ENCODE assay signal across 19 cellular contexts in genomic region chr10:1601371-1601906, GRCh38.
DNase-seq lines count a peak whose midpoint lies in the region; ATAC-seq, FAIRE-seq and TF ChIP-seq lines count a peak whose summit lies in the region.
"Had no signal": no experiment of that assay in that cellular context is flagged by ENCODE, and none has a peak within 500 bp of the region (broad histone marks: within the 10 kb centered on the region; RNA-seq: fewer than 3 reads in every experiment).

No MANE protein-coding gene starts in this region.

- H3K27ac ChIP-seq in epithelial cell of prostate (peak overlapping the region; percentile 69), keratinocyte (ENCODE audit: control insufficient read depth, insufficient read depth, low read length) (peak overlapping the region; percentile 71), thymus (ENCODE audit: low read depth) (peak overlapping the region; percentile 42), testis (no peak overlapping the region)

- no peaks in the 10 kb centered on the region for H3K36me3 ChIP-seq in keratinocyte (ENCODE audit: control insufficient read depth in 2 of 2, extremely low read depth in 1 of 2, insufficient read depth in 2 of 2, low read length in 2 of 2)
- no peaks in the 10 kb centered on the region for H3K36me3 ChIP-seq in thymus (ENCODE audit: control insufficient read depth, insufficient read depth)
- no peaks in the 10 kb centered on the region for H3K36me3 ChIP-seq in testis (ENCODE audit: low read depth, missing control alignments)
- H3K36me3 ChIP-seq: MG63 had no signal

- peaks cover 8% of the 10 kb centered on the region for H3K27me3 Mint-ChIP-seq in brain

- H3K79me2 ChIP-seq in keratinocyte (ENCODE audit: control insufficient read depth, insufficient read depth, low read length) = no peaks in the 10 kb centered on the region

- peak; percentile 77 for FAIRE-seq in keratinocyte (lab: Jason Lieb, UNC)

- H3K36me3 Mint-ChIP-seq in brain = no peaks in the 10 kb centered on the region
- H3K36me3 Mint-ChIP-seq: CD4-positive, CD25-positive, alpha-beta regulatory T cell had no signal

- no peaks in the 10 kb centered on the region for H3K27me3 ChIP-seq in keratinocyte (ENCODE audit: control insufficient read depth, extremely low read depth, insufficient read depth, low read length)
- no peaks in the 10 kb centered on the region for H3K27me3 ChIP-seq in thymus (ENCODE audit: control insufficient read depth, insufficient read depth)
- no peaks in the 10 kb centered on the region for H3K27me3 ChIP-seq in testis
- H3K27me3 ChIP-seq: MG63 had no signal

- peak overlapping the region; percentile 80 for H2AFZ ChIP-seq in keratinocyte (ENCODE audit: control insufficient read depth, low read length)

- WGBS in thymus = 75% methylated on average over 11 of the region's 11 CpGs
- 60 to 61% methylated on average over 11 of the region's 11 CpGs for WGBS in testis, 2 donors

- dilution Hi-C loops in keratinocyte (cut with MboI; ENCODE audit: extremely low pct_ligation_motif_present, low sequenced_read_pairs) = no loop called here

- H3K4me3 Mint-ChIP-seq in brain = no peak overlapping the region

- no peak for TF ChIP-seq POLR2A in testis (IDR thresholded peaks at IDR 0.05)

- H3K9me3 ChIP-seq in keratinocyte (ENCODE audit: control insufficient read depth, low read depth, low read length) (no peaks in the 10 kb centered on the region), thymus (ENCODE audit: control insufficient read depth) (no peaks in the 10 kb centered on the region), testis (no peaks in the 10 kb centered on the region)
- H3K9me3 ChIP-seq: MG63 had no signal

- DNase-seq in epithelial cell of prostate (ENCODE audit: low read depth, low spot score) (no peak), keratinocyte (ENCODE audit: low read depth, low spot score) (no peak), NCI-H146 (lab: John Stamatoyannopoulos, UW) (no peak), testis (no peak)
- DNase-seq in activated naive CD4-positive, alpha-beta T cell (lab: John Stamatoyannopoulos, UW) = no peak
- DNase-seq: CD4-positive, CD25-positive, alpha-beta regulatory T cell; COR-L47; Kasumi-1; MG63; NCI-H1048; NCI-H1417 treated with DMSO at 0.1 percent for 48 hours; NCI-H2107; NCI-H345; NCI-H524; NCI-H774; NK-92 treated with Interleukin-12 subunit alpha and Interleukin-12 subunit beta, amount 100 ng/mL, for 24 hours had no signal

- no peak for TF ChIP-seq CTCF in brain (conservative IDR thresholded peaks at IDR 0.05)
- no peak for TF ChIP-seq CTCF in keratinocyte (optimal IDR thresholded peaks at IDR 0.05 in 1 of 3, IDR thresholded peaks at IDR 0.05 in 1 of 3, conservative IDR thresholded peaks at IDR 0.05 in 1 of 3; ENCODE audit: extremely low read depth in 1 of 3, insufficient read depth in 2 of 3, low read length in 3 of 3)
- no peak for TF ChIP-seq CTCF in testis (IDR thresholded peaks at IDR 0.05)

- H3K4me1 ChIP-seq in keratinocyte (ENCODE audit: control insufficient read depth, extremely low read depth, insufficient read depth, low read length) = peaks cover 13% of the 10 kb centered on the region
- H3K4me1 ChIP-seq in thymus (ENCODE audit: control insufficient read depth, insufficient read depth, low read length) = no peaks in the 10 kb centered on the region
- no peaks in the 10 kb centered on the region for H3K4me1 ChIP-seq in testis

- H3K9me1 ChIP-seq in keratinocyte (ENCODE audit: control insufficient read depth, extremely low read depth, insufficient read depth, low read length) = no peaks in the 10 kb centered on the region

- no peak for ATAC-seq in HG02884 (IDR thresholded peaks at IDR 0.05; ENCODE audit: unreplicated experiment)

- H3K4me1 Mint-ChIP-seq in brain = peaks cover 24% of the 10 kb centered on the region
- H3K4me1 Mint-ChIP-seq: CD4-positive, CD25-positive, alpha-beta regulatory T cell had no signal

- H3K9ac ChIP-seq in keratinocyte (ENCODE audit: control insufficient read depth, extremely low read depth, insufficient read depth, low read length) = peak overlapping the region; percentile 66

- H3K9me3 Mint-ChIP-seq in brain = peaks cover 0 to under 1% (median 0%) of the 10 kb centered on the region in 5 experiments

- peak overlapping the region in 2 of 3 experiments; percentile 48 to 59 for H3K4me3 ChIP-seq in keratinocyte (ENCODE audit: control insufficient read depth in 2 of 3, extremely low read depth in 1 of 3, insufficient read depth in 2 of 3, low read depth in 1 of 3, low read length in 3 of 3)
- no peak overlapping the region for H3K4me3 ChIP-seq in thymus (ENCODE audit: low read length)
- no peak overlapping the region for H3K4me3 ChIP-seq in testis
- H3K4me3 ChIP-seq: MG63 had no signal

- peak overlapping the region; percentile 88 for H3K4me2 ChIP-seq in keratinocyte (ENCODE audit: control insufficient read depth, extremely low read depth, insufficient read depth, low read depth, low read length)

- H3K27ac Mint-ChIP-seq in brain = peak overlapping the region in 3 of 5 experiments; percentile 38 to 76 (median 59)
- H3K27ac Mint-ChIP-seq: CD4-positive, CD25-positive, alpha-beta regulatory T cell had no signal

- no peaks in the 10 kb centered on the region for H4K20me1 ChIP-seq in keratinocyte (ENCODE audit: control insufficient read depth, extremely low read depth, insufficient read depth, low read length)

- intact Hi-C loops in testis (cut with DNase I; ENCODE audit: low total_unique reads) = no loop called here

Comparison
In these comparisons a context has a peak if more than half of its experiments do, and no peak if none do; other contexts are left out.
1. H3K27ac ChIP-seq: peak in epithelial cell of prostate (single experiment), keratinocyte (single experiment) and thymus (single experiment); none in testis (0 of 2).
2. H3K4me3 ChIP-seq: peak in keratinocyte (2 of 3); none in thymus (single experiment) and testis (0 of 2).